In the genomic region with DNA sequence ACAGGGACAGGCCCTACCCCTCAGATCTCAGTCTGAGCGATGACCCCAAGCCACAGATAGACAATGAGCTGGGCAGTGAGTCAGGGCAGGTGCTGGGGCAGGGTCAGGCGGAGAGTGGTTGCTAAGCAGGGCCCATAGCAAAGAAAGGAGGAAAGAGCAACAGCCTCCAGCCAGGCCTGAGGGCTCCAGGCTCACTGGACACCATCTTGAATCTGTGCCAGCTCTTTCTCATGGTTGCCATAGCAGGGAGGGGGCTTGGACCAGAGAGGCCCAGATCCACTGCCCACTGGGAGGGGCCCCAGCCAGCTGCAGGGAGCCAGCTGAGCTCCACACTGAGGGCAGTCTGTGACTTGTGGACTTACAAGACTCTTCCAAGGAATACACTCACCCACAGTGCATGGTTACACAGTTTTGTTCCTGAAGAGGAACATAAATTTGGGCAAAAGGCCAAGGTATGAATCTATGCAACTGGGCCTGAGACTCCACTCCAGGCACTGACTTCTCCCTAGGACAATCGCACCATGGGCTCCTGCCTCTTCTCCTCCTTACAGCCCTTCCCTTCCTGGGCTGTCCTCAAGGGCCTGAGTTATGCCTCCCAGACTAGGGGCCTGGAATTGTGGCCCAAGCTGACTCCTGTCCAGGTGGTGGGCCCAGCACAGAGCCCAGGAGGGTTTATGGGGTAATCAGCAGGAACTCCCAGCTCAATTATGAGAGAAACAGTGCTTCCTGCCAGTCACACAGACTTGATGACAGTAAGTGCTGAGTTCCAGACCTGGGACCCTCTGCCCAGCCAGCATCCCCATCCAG, we compare ENCODE assay signal across 11 cellular contexts. TPM values are rescaled to one million over a fixed set of nuclear protein-coding genes. Genes with fewer than 3 reads are reported as not detected.
DNase-seq lines count a peak whose midpoint lies in the region; ATAC-seq and TF ChIP-seq lines count a peak whose summit lies in the region.
"Had no signal": no experiment of that assay in that cellular context is flagged by ENCODE, and none has a peak within 500 bp of the region (broad histone marks: within the 10 kb centered on the region; RNA-seq: fewer than 3 reads in every experiment).

No MANE protein-coding gene starts in this region.

- intact Hi-C loops in ascending aorta (cut with DNase I) = loop anchor here (2.0 kb wide), 1 partner anchor 30 kb away; no protein-coding TSS in a partner anchor

- H3K36me3 ChIP-seq in ascending aorta (no peaks in the 10 kb centered on the region), MM.1S (replicated peaks; ENCODE audit: insufficient read depth, low read length) (no peaks in the 10 kb centered on the region)

- DNase-seq in DMS 273 (lab: John Stamatoyannopoulos, UW; ENCODE audit: unreplicated experiment) = peak; percentile 65
- no peak for DNase-seq in DMS 273 treated with DMSO at 0.1 percent for 48 hours (lab: John Stamatoyannopoulos, UW)
- peak in 1 of 2 donors; percentile 82 for DNase-seq in ascending aorta (ENCODE audit: low spot score in 2 of 2)
- peak; percentile 86 for DNase-seq in iris pigment epithelial cell (ENCODE audit: low read depth)
- DNase-seq in substantia nigra (lab: John Stamatoyannopoulos, UW) = peak in 16 of 49 donors; percentile 14 to 65 (median 32)
- no peak for DNase-seq in GM10248 (ENCODE audit: extremely low spot score)
- DNase-seq in MM.1S = no peak
- DNase-seq: amniotic stem cell had no signal

- H3K4me3 ChIP-seq in ascending aorta (no peak overlapping the region), MM.1S (ENCODE audit: low read length) (no peak overlapping the region)

- H3K9me3 ChIP-seq in ascending aorta = no peaks in the 10 kb centered on the region
- no peaks in the 10 kb centered on the region for H3K9me3 ChIP-seq in MM.1S (replicated peaks; ENCODE audit: insufficient read depth, low read length)

- TF ChIP-seq CTCF in ascending aorta (IDR thresholded peaks at IDR 0.05) (no peak), GM10248 (IDR thresholded peaks at IDR 0.05; ENCODE audit: control extremely low read depth, extremely low read depth, low read depth, missing control alignments) (no peak), MM.1S (IDR thresholded peaks at IDR 0.05; ENCODE audit: low read length) (no peak)

- no peaks in the 10 kb centered on the region for H3K27me3 ChIP-seq in ascending aorta
- no peaks in the 10 kb centered on the region for H3K27me3 ChIP-seq in MM.1S (replicated peaks; ENCODE audit: insufficient read depth, low read length)

- no peak for ATAC-seq in HG02571 (IDR thresholded peaks at IDR 0.05; ENCODE audit: unreplicated experiment)

- no peaks in the 10 kb centered on the region for H4K20me1 ChIP-seq in MM.1S (ENCODE audit: insufficient read depth, low read length)

- no peak overlapping the region for H3K9ac ChIP-seq in MM.1S (ENCODE audit: low read length)

- no peaks in the 10 kb centered on the region for H3K79me2 ChIP-seq in MM.1S (ENCODE audit: low read length)

- peaks cover 8 to 20% of the 10 kb centered on the region in 2 donors for H3K4me1 ChIP-seq in ascending aorta
- H3K4me1 ChIP-seq in MM.1S (ENCODE audit: low read length) = peaks cover 20% of the 10 kb centered on the region

- no peak overlapping the region for H3K4me2 ChIP-seq in MM.1S (ENCODE audit: low read depth, low read length)

- POLR2A ChIA-PET in GM10248 (lab: Yijun Ruan, JAX) = no interaction called here

- peaks cover 12% of the 10 kb centered on the region for H3F3A ChIP-seq in MM.1S (ENCODE audit: insufficient read depth, low read length)

- CTCF ChIA-PET in GM10248 (lab: Yijun Ruan, JAX) = interaction anchor here (0.8 to 3.2 kb wide), 12 partner anchors 8 to 164 kb away, joined by 3 to 16 read pairs (median 4); no protein-coding TSS in a partner anchor

- H3K9me2 ChIP-seq in MM.1S (replicated peaks; ENCODE audit: insufficient read depth, low read length) = no peaks in the 10 kb centered on the region

- H3K27ac ChIP-seq in ascending aorta = peak overlapping the region; percentile 75 to 76
- H3K27ac ChIP-seq in substantia nigra (ENCODE audit: low read depth, low read length, poor library complexity, severe bottlenecking) = peak overlapping the region; percentile 53
- no peak overlapping the region for H3K27ac ChIP-seq in MM.1S (ENCODE audit: low read length)
- H3K27ac ChIP-seq: 22Rv1 had no signal

- H2AFZ ChIP-seq in MM.1S (ENCODE audit: low read length) = no peak overlapping the region

RNA-seq across cellular contexts. Expression of a gene that starts 59.9 kb away (rescaled TPM):
- total RNA-seq in ascending aorta = not detected
- total RNA-seq: progenitor cell of endocrine pancreas had no signal

Comparison
In these comparisons a context has a peak if more than half of its experiments do, and no peak if none do; other contexts are left out.
1. DNase-seq: peak in DMS 273 (single experiment) and iris pigment epithelial cell (single experiment); none in DMS 273 treated with DMSO at 0.1 percent for 48 hours (single experiment), GM10248 (single experiment) and MM.1S (single experiment).